8 cellular contexts compared by ENCODE assay signal in genomic region chr18:54671291-54671881, GRCh38.
DNase-seq lines count a peak whose midpoint lies in the region; ATAC-seq and TF ChIP-seq lines count a peak whose summit lies in the region.

No MANE protein-coding gene starts in this region.

- H3K4me3 ChIP-seq in astrocyte of the spinal cord (ENCODE audit: low read depth, low read length) (no peak overlapping the region), liver (ENCODE audit: low read depth in 1 of 3, low read length in 3 of 3) (no peak overlapping the region)

- DNase-seq in NCI-H2171 treated with DMSO at 0.1 percent for 48 hours (lab: John Stamatoyannopoulos, UW) (peak; percentile 25), NCI-H2171 (lab: John Stamatoyannopoulos, UW) (no peak), NCI-H1048 (lab: John Stamatoyannopoulos, UW) (peak; percentile 23), astrocyte of the spinal cord (ENCODE audit: low read depth, low spot score) (peak; percentile 56), GM19240 (ENCODE audit: insufficient read length, low spot score) (no peak)

- H3K9me3 ChIP-seq in liver (ENCODE audit: control insufficient read depth in 4 of 4, low read length in 3 of 4): no peaks in the 10 kb centered on the region

- in situ Hi-C loops in astrocyte of the spinal cord (cut with HindIII; ENCODE audit: low sequenced_read_pairs): no loop called here

- H3K4me1 ChIP-seq in liver (ENCODE audit: control insufficient read depth in 4 of 4, insufficient read depth in 4 of 4, low read length in 3 of 4): peaks cover 0 to 3% (median 0%) of the 10 kb centered on the region in 4 donors

- TF ChIP-seq CTCF in astrocyte of the spinal cord (IDR thresholded peaks at IDR 0.05; ENCODE audit: low read depth, low read length): peak; percentile 39
- peak; percentile 44 for TF ChIP-seq CTCF in liver (IDR thresholded peaks at IDR 0.05; ENCODE audit: low read depth, low read length, missing input control)

- no peak overlapping the region for H3K9ac ChIP-seq in liver (ENCODE audit: low read depth in 1 of 2, low read length in 2 of 2)

- TF ChIP-seq RAD21 in liver (IDR thresholded peaks at IDR 0.05): peak; percentile 86 to 87

- no peaks in the 10 kb centered on the region for H3K27me3 ChIP-seq in liver (ENCODE audit: control insufficient read depth in 4 of 4, insufficient read depth in 4 of 4, low read length in 3 of 4)

- H3K36me3 ChIP-seq in liver (ENCODE audit: control insufficient read depth in 4 of 4, insufficient read depth in 3 of 4, low read depth in 1 of 4, low read length in 3 of 4): no peaks in the 10 kb centered on the region

- H3K27ac ChIP-seq in liver (ENCODE audit: low read depth in 1 of 2, low read length in 2 of 2): no peak overlapping the region

- WGBS in liver: 97% methylated on average over 1 of the region's 1 CpG

- ATAC-seq in GM21825 (IDR thresholded peaks at IDR 0.05; ENCODE audit: unreplicated experiment): no peak
- ATAC-seq in GM21717 (IDR thresholded peaks at IDR 0.05; ENCODE audit: unreplicated experiment): no peak

TF ChIP-seq in liver, 16 proteins besides CTCF, POLR2A, EP300 and RAD21:
- no peak for TF ChIP-seq JUND (IDR thresholded peaks at IDR 0.05)
- TF ChIP-seq, protein P1, sequence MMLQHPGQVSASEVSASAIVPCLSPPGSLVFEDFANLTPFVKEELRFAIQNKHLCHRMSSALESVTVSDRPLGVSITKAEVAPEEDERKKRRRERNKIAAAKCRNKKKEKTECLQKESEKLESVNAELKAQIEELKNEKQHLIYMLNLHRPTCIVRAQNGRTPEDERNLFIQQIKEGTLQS (IDR thresholded peaks at IDR 0.05): no peak
- no peak for TF ChIP-seq EGR1 (IDR thresholded peaks at IDR 0.05; ENCODE audit: low read depth in 2 of 2)
- TF ChIP-seq FOXA2 (IDR thresholded peaks at IDR 0.05): no peak
- TF ChIP-seq, protein P2, sequence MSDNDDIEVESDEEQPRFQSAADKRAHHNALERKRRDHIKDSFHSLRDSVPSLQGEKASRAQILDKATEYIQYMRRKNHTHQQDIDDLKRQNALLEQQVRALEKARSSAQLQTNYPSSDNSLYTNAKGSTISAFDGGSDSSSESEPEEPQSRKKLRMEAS (IDR thresholded peaks at IDR 0.05): no peak
- TF ChIP-seq, protein P3, sequence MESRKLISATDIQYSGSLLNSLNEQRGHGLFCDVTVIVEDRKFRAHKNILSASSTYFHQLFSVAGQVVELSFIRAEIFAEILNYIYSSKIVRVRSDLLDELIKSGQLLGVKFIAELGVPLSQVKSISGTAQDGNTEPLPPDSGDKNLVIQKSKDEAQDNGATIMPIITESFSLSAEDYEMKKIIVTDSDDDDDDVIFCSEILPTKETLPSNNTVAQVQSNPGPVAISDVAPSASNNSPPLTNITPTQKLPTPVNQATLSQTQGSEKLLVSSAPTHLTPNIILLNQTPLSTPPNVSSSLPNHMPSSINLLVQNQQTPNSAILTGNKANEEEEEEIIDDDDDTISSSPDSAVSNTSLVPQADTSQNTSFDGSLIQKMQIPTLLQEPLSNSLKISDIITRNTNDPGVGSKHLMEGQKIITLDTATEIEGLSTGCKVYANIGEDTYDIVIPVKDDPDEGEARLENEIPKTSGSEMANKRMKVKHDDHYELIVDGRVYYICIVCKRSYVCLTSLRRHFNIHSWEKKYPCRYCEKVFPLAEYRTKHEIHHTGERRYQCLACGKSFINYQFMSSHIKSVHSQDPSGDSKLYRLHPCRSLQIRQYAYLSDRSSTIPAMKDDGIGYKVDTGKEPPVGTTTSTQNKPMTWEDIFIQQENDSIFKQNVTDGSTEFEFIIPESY (IDR thresholded peaks at IDR 0.05): no peak
- TF ChIP-seq YY1 (IDR thresholded peaks at IDR 0.05): no peak
- TF ChIP-seq RXRA (IDR thresholded peaks at IDR 0.05): no peak
- TF ChIP-seq HNF4G (IDR thresholded peaks at IDR 0.05): no peak
- no peak for TF ChIP-seq GABPA (IDR thresholded peaks at IDR 0.05 in 1 of 2, conservative IDR thresholded peaks at IDR 0.05 in 1 of 2)
- TF ChIP-seq REST (IDR thresholded peaks at IDR 0.05): no peak
- TF ChIP-seq NR2F2 (IDR thresholded peaks at IDR 0.05): no peak
- no peak for TF ChIP-seq SP1 (IDR thresholded peaks at IDR 0.05)

Comparison
In these comparisons a context has a peak if more than half of its experiments do, and no peak if none do; other contexts are left out.
1. DNase-seq: peak in NCI-H2171 treated with DMSO at 0.1 percent for 48 hours (single experiment), NCI-H1048 (single experiment) and astrocyte of the spinal cord (single experiment); none in NCI-H2171 (single experiment) and GM19240 (single experiment).